In the genomic region with DNA sequence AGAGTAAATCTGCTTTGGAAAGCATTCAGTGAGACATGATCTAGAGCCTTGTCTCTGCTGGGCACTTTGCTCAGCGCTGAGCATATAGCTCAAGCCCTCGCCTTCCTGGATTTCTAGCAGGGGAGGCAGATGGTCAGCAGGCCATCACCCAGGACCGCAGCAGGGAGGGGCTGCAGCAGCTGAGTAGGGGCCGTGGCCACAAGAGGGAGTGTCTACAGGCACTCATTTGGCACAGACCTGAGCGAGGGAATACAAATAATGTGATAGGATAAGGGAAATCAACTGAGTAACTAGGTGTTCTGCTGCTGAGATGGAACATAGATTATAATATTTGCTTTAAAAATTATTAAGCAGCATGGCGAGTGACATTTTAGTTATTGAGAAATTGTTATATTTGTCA, we compare ENCODE assay signal across 10 cellular contexts. TPM values are rescaled to one million over a fixed set of nuclear protein-coding genes. Genes with fewer than 3 reads are reported as not detected.
DNase-seq lines count a peak whose midpoint lies in the region; ATAC-seq and TF ChIP-seq lines count a peak whose summit lies in the region.
"Had no signal": no experiment of that assay in that cellular context is flagged by ENCODE, and none has a peak within 500 bp of the region (broad histone marks: within the 10 kb centered on the region; RNA-seq: fewer than 3 reads in every experiment).

No MANE protein-coding gene starts in this region.

- no peak overlapping the region for H3K4me3 ChIP-seq in A673 (ENCODE audit: low read depth, low read length, poor library complexity, severe bottlenecking)
- H3K4me3 ChIP-seq: sigmoid colon had no signal

- H3K27ac Mint-ChIP-seq in endothelial cell (ENCODE audit: unreplicated experiment): peak overlapping the region; percentile 52
- no peak overlapping the region for H3K27ac Mint-ChIP-seq in CD4-positive, alpha-beta T cell

- peaks cover 12% of the 10 kb centered on the region for H3K36me3 Mint-ChIP-seq in endothelial cell (ENCODE audit: low read depth, unreplicated experiment)
- H3K36me3 Mint-ChIP-seq in CD4-positive, alpha-beta T cell (ENCODE audit: low read depth): peaks cover 82% of the 10 kb centered on the region

- H3K4me1 Mint-ChIP-seq in endothelial cell (ENCODE audit: unreplicated experiment): peaks cover 21% of the 10 kb centered on the region
- peaks cover 10% of the 10 kb centered on the region for H3K4me1 Mint-ChIP-seq in CD4-positive, alpha-beta T cell (ENCODE audit: low read depth)

- CTCF ChIA-PET in A673 (lab: Charles Lee): no interaction called here
- CTCF ChIA-PET in CD4-positive, alpha-beta T cell (lab: Charles Lee): no interaction called here

- no peaks in the 10 kb centered on the region for H3K9me3 Mint-ChIP-seq in endothelial cell (ENCODE audit: unreplicated experiment)
- H3K9me3 Mint-ChIP-seq in CD4-positive, alpha-beta T cell: no peaks in the 10 kb centered on the region

- H3K4me1 ChIP-seq in A673 (ENCODE audit: insufficient read depth, low read length, poor library complexity, severe bottlenecking): peaks cover 6% of the 10 kb centered on the region

- H3K27me3 ChIP-seq in A673 (replicated peaks; ENCODE audit: insufficient read depth, low read depth, low read length, poor library complexity): no peaks in the 10 kb centered on the region
- no peaks in the 10 kb centered on the region for H3K27me3 ChIP-seq in CD4-positive, alpha-beta T cell (ENCODE audit: control insufficient read depth, insufficient read depth, low read length)
- H3K27me3 ChIP-seq: sigmoid colon had no signal

- H3K9me3 ChIP-seq in A673 (ENCODE audit: low read depth, low read length, poor library complexity, severe bottlenecking): no peaks in the 10 kb centered on the region
- H3K9me3 ChIP-seq in CD4-positive, alpha-beta T cell (ENCODE audit: control insufficient read depth, low read length): no peaks in the 10 kb centered on the region
- H3K9me3 ChIP-seq: sigmoid colon had no signal

- peaks cover 12% of the 10 kb centered on the region for H3K36me3 ChIP-seq in A673 (ENCODE audit: insufficient read depth, low read length, poor library complexity, severe bottlenecking)

- BruUV-seq in A673 (replicated peaks; lab: Mats Ljungman, UMichigan): no TSS peak

- no peak overlapping the region for H3K27ac ChIP-seq in A673 (ENCODE audit: low read depth, low read length, poor library complexity, severe bottlenecking)
- H3K27ac ChIP-seq in CD4-positive, alpha-beta T cell (ENCODE audit: low read depth, low read length): no peak overlapping the region

- DNase-seq in A673 (ENCODE audit: low spot score): no peak
- peak; percentile 70 for DNase-seq in NCI-H69 (lab: John Stamatoyannopoulos, UW)
- peak; percentile 45 for DNase-seq in endothelial cell (ENCODE audit: low spot score)
- DNase-seq in myocyte (ENCODE audit: low read depth): peak; percentile 75
- DNase-seq in stimulated activated CD8-positive, alpha-beta memory T cell treated with anti-CD3 and anti-CD28 coated beads, Interleukin-4, amount 100 ng/mL, for 48 hours: no peak
- no peak for DNase-seq in GOT3 (lab: John Stamatoyannopoulos, UW)
- DNase-seq in CD4-positive, alpha-beta T cell: no peak
- DNase-seq: Calu3, sigmoid colon had no signal

- POLR2A ChIA-PET in A673 (lab: Charles Lee; ENCODE audit: low non-redundant PET): no interaction called here
- POLR2A ChIA-PET in CD4-positive, alpha-beta T cell (lab: Charles Lee): no interaction called here

- H3K27me3 Mint-ChIP-seq in endothelial cell (ENCODE audit: unreplicated experiment): peaks cover 3% of the 10 kb centered on the region
- no peaks in the 10 kb centered on the region for H3K27me3 Mint-ChIP-seq in CD4-positive, alpha-beta T cell

- 0 out of 2 replicates have a peak, but pooled peaks have one; percentile 20 for TF ChIP-seq CTCF in A673 (conservative IDR thresholded peaks at IDR 0.05; ENCODE audit: low read depth, low read length)
- no peak for TF ChIP-seq CTCF in endothelial cell (IDR thresholded peaks at IDR 0.05; ENCODE audit: unreplicated experiment)
- TF ChIP-seq CTCF in CD4-positive, alpha-beta T cell (IDR thresholded peaks at IDR 0.05): no peak

- ATAC-seq in GM18907 (IDR thresholded peaks at IDR 0.05; ENCODE audit: unreplicated experiment): no peak
- ATAC-seq in CD4-positive, alpha-beta T cell (ENCODE audit: poor library complexity): no peak

- intact Hi-C loops in A673 (cut with micrococcal nuclease; ENCODE audit: unreplicated experiment): no loop called here
- intact Hi-C loops in CD4-positive, alpha-beta T cell (cut with DNase I, micrococcal nuclease): no loop called here

- no peak overlapping the region for H3K4me3 Mint-ChIP-seq in endothelial cell (ENCODE audit: unreplicated experiment)
- no peak overlapping the region for H3K4me3 Mint-ChIP-seq in CD4-positive, alpha-beta T cell

RNA-seq across cellular contexts. Expression of a gene that starts 30.2 kb away (rescaled TPM):
- total RNA-seq in A673 (2021) (25.8 and 28.6 TPM in 2 replicates), endothelial cell (ENCODE audit: unreplicated experiment) (17.7 TPM), myocyte (9.9 and 20.1 TPM in 2 replicates)
- polyA plus RNA-seq in myocyte (2012): 6.5 TPM
- total RNA-seq in CD4-positive, alpha-beta T cell: 10 to 100 TPM; 59.1 to 60.0 TPM

RNA-seq across cellular contexts. Expression of a gene that starts 30.3 kb away (rescaled TPM):
- total RNA-seq in A673 (2021) (18.3 and 19.5 TPM in 2 replicates), endothelial cell (ENCODE audit: unreplicated experiment) (12.4 TPM), myocyte (16.6 and 25.4 TPM in 2 replicates)
- polyA plus RNA-seq in myocyte (2012): 8.8 TPM
- total RNA-seq in CD4-positive, alpha-beta T cell: 10 to 100 TPM; 21.4 to 22.3 TPM

RNA-seq across cellular contexts. Expression of a gene that starts 52.1 kb away (rescaled TPM):
- total RNA-seq in A673 (2021): 7.6 and 9.5 TPM in 2 replicates
- total RNA-seq in endothelial cell (ENCODE audit: unreplicated experiment): 18.8 TPM
- 102 and 159 TPM in 2 replicates for total RNA-seq in myocyte
- polyA plus RNA-seq in myocyte (2012): 8.6 TPM
- total RNA-seq in CD4-positive, alpha-beta T cell: not detected

Comparison
In these comparisons a context has a peak if more than half of its experiments do, and no peak if none do; other contexts are left out.
1. DNase-seq: peak in NCI-H69 (single experiment), endothelial cell (single experiment) and myocyte (single experiment); none in A673 (single experiment), stimulated activated CD8-positive, alpha-beta memory T cell treated with anti-CD3 and anti-CD28 coated beads, Interleukin-4, amount 100 ng/mL, for 48 hours (single experiment), GOT3 (single experiment) and CD4-positive, alpha-beta T cell (0 of 10).